In the genomic region with DNA sequence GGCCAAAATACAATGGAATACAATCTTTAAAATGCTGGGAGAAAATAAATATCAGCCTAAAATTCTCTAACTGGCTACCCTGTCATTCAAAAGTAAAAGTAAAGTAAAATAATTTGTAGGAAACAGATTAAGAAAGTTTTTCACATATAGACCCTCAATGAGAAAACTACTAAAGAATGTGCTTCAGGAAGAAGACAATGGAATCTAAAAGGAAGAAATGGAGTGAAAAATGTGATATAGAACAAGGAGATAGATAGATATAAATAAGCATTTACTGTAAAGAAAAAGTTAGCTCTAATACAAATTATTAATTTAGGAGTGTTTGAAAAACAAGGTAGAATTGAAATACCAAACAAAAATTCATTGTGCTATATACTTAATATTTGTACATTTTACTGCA, we compare ENCODE assay signal across 29 cellular contexts.
"Had no signal": no experiment of that assay in that cellular context is flagged by ENCODE, and none has a peak within 500 bp of the region (broad histone marks: within the 10 kb centered on the region; RNA-seq: fewer than 3 reads in every experiment).

No MANE protein-coding gene starts in this region.

- H3K27ac ChIP-seq: KMS-11 had no signal

- H3K27me3 ChIP-seq: MG63 had no signal

- DNase-seq: Karpas-422, Kasumi-1, MM.1S, MV-4-11, NCI-H1048, NCI-H1092, NCI-H1092 treated with DMSO at 0.1 percent for 48 hours, NCI-H1105, NCI-H1417, NCI-H1417 treated with DMSO at 0.1 percent for 48 hours, NCI-H1436, NCI-H1436 treated with DMSO at 0.1 percent for 48 hours, NCI-H146, NCI-H1694, NCI-H1694 treated with DMSO at 0.1 percent for 48 hours, NCI-H187, NCI-H187 treated with DMSO at 0.1 percent for 48 hours, NCI-H1930, NCI-H2081 treated with DMSO at 0.1 percent for 48 hours, NCI-H2107, NCI-H2171, NCI-H2171 treated with DMSO at 0.1 percent for 48 hours, NCI-H2227 treated with DMSO at 0.1 percent for 48 hours, NCI-H226, NCI-H446 treated with DMSO at 0.1 percent for 48 hours, NCI-H510A, NCI-H510A treated with DMSO at 0.1 percent for 48 hours had no signal

- H3K36me3 ChIP-seq: MG63 had no signal

- H3K4me3 ChIP-seq: MG63 had no signal
